1 cellular context compared by ENCODE assay signal in the genomic region with DNA sequence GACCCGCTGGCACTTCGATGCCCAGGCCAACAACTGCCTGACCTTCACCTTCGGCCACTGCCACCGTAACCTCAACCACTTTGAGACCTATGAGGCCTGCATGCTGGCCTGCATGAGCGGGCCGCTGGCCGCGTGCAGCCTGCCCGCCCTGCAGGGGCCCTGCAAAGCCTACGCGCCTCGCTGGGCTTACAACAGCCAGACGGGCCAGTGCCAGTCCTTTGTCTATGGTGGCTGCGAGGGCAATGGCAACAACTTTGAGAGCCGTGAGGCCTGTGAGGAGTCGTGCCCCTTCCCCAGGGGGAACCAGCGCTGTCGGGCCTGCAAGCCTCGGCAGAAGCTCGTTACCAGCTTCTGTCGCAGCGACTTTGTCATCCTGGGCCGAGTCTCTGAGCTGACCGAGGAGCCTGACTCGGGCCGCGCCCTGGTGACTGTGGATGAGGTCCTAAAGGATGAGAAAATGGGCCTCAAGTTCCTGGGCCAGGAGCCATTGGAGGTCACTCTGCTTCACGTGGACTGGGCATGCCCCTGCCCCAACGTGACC.
TF ChIP-seq lines count a peak whose summit lies in the region.

No MANE protein-coding gene starts in this region.

TF ChIP-seq in IMR-90, 13 proteins besides CTCF, POLR2A, EP300 and RAD21:
- no peak for TF ChIP-seq FOS (IDR thresholded peaks at IDR 0.05; ENCODE audit: low read depth, low read length)
- TF ChIP-seq, protein P1, sequence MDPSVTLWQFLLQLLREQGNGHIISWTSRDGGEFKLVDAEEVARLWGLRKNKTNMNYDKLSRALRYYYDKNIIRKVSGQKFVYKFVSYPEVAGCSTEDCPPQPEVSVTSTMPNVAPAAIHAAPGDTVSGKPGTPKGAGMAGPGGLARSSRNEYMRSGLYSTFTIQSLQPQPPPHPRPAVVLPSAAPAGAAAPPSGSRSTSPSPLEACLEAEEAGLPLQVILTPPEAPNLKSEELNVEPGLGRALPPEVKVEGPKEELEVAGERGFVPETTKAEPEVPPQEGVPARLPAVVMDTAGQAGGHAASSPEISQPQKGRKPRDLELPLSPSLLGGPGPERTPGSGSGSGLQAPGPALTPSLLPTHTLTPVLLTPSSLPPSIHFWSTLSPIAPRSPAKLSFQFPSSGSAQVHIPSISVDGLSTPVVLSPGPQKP (IDR thresholded peaks at IDR 0.05; ENCODE audit: borderline replicate concordance, low read depth, low read length), result no peak
- TF ChIP-seq BHLHE40 (IDR thresholded peaks at IDR 0.05; ENCODE audit: low read depth, low read length), result no peak
- no peak for TF ChIP-seq MAFK (IDR thresholded peaks at IDR 0.05; ENCODE audit: low read depth, low read length)
- TF ChIP-seq MAZ (IDR thresholded peaks at IDR 0.05; ENCODE audit: borderline replicate concordance, low read depth, low read length), result no peak
- TF ChIP-seq, protein P2, sequence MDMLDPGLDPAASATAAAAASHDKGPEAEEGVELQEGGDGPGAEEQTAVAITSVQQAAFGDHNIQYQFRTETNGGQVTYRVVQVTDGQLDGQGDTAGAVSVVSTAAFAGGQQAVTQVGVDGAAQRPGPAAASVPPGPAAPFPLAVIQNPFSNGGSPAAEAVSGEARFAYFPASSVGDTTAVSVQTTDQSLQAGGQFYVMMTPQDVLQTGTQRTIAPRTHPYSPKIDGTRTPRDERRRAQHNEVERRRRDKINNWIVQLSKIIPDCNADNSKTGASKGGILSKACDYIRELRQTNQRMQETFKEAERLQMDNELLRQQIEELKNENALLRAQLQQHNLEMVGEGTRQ (IDR thresholded peaks at IDR 0.05; ENCODE audit: low read depth, low read length), result no peak
- no peak for TF ChIP-seq CHD1 (IDR thresholded peaks at IDR 0.05; ENCODE audit: low read depth, low read length)
- TF ChIP-seq SMC3 (IDR thresholded peaks at IDR 0.05; ENCODE audit: low read depth, low read length), result no peak
- no peak for TF ChIP-seq CEBPB (IDR thresholded peaks at IDR 0.05; ENCODE audit: low read depth, low read length)
- TF ChIP-seq NFE2L2 (IDR thresholded peaks at IDR 0.05; ENCODE audit: low read depth, low read length), result no peak
- TF ChIP-seq RFX5 (IDR thresholded peaks at IDR 0.05; ENCODE audit: low read depth, low read length), result no peak
